25 cellular contexts compared by ENCODE assay signal in genomic region chr10:8360365-8360764, GRCh38.
DNase-seq lines count a peak whose midpoint lies in the region; ATAC-seq and TF ChIP-seq lines count a peak whose summit lies in the region.
"Had no signal": no experiment of that assay in that cellular context is flagged by ENCODE, and none has a peak within 500 bp of the region (broad histone marks: within the 10 kb centered on the region; RNA-seq: fewer than 3 reads in every experiment).

No MANE protein-coding gene starts in this region.

- H3K4me3 ChIP-seq in gastroesophageal sphincter, result no peak overlapping the region
- H3K4me3 ChIP-seq in aorta (ENCODE audit: low read length in 2 of 2), result no peak overlapping the region
- H3K4me3 ChIP-seq: MG63, psoas muscle, tibial artery had no signal

- H3K27ac ChIP-seq in gastroesophageal sphincter (no peak overlapping the region), aorta (ENCODE audit: low read depth in 1 of 2, low read length in 2 of 2) (no peak overlapping the region)
- H3K27ac ChIP-seq: brain microvascular endothelial cell, HL-60, neutrophil, psoas muscle, tibial artery had no signal

- TF ChIP-seq EP300 in gastroesophageal sphincter (IDR thresholded peaks at IDR 0.05), result no peak

- H3K4me3 Mint-ChIP-seq in activated T-cell treated with anti-CD3 and anti-CD28 coated beads, Interleukin-2, amount 50 U/mL, for 72 hours, result peak overlapping the region; percentile 4 to 59
- H3K4me3 Mint-ChIP-seq in activated T-cell treated with anti-CD3 and anti-CD28 coated beads, Interleukin-2, amount 50 U/mL, for 24 hours, result no peak overlapping the region
- H3K4me3 Mint-ChIP-seq in T-helper 2 cell treated with Interferon-gamma antibody and Interleukin-4, amounts not matched to agents 5 μg/mL and 100 μg/mL, for 36 hours, result peak overlapping the region; percentile 76
- H3K4me3 Mint-ChIP-seq in natural killer cell treated with Interleukin-12 subunit alpha and Interleukin-12 subunit beta and Interleukin-15 and Interleukin-18, amount 100 ng/mL, for 72 hours, result peak overlapping the region; percentile 62
- H3K4me3 Mint-ChIP-seq: activated naive CD8-positive, alpha-beta T cell treated with anti-CD3 and anti-CD28 coated beads, Interleukin-2, amount 10 ng/mL, durations not matched to agents 7 days and 5 days; CD14-positive monocyte had no signal

- H3K9me3 ChIP-seq in gastroesophageal sphincter (no peaks in the 10 kb centered on the region), aorta (ENCODE audit: control insufficient read depth, low read length) (peaks cover 2% of the 10 kb centered on the region)
- H3K9me3 ChIP-seq: MG63, neutrophil, psoas muscle, tibial artery had no signal

- H3K36me3 Mint-ChIP-seq in activated T-cell treated with anti-CD3 and anti-CD28 coated beads, Interleukin-2, amount 50 U/mL, for 72 hours (ENCODE audit: insufficient read depth in 2 of 2), result peaks cover 7 to 12% of the 10 kb centered on the region in 2 donors
- no peaks in the 10 kb centered on the region for H3K36me3 Mint-ChIP-seq in activated T-cell treated with anti-CD3 and anti-CD28 coated beads, Interleukin-2, amount 50 U/mL, for 24 hours (ENCODE audit: low read depth)
- H3K36me3 Mint-ChIP-seq in T-helper 2 cell treated with Interferon-gamma antibody and Interleukin-4, amounts not matched to agents 5 μg/mL and 100 μg/mL, for 36 hours (ENCODE audit: low read depth), result peaks cover 39% of the 10 kb centered on the region
- H3K36me3 Mint-ChIP-seq in natural killer cell treated with Interleukin-12 subunit alpha and Interleukin-12 subunit beta and Interleukin-15 and Interleukin-18, amount 100 ng/mL, for 72 hours, result no peaks in the 10 kb centered on the region
- H3K36me3 Mint-ChIP-seq: CD14-positive monocyte had no signal

- H3K36me3 ChIP-seq in gastroesophageal sphincter, result no peaks in the 10 kb centered on the region
- no peaks in the 10 kb centered on the region for H3K36me3 ChIP-seq in aorta (ENCODE audit: control insufficient read depth in 1 of 2, insufficient read depth in 2 of 2, low read length in 1 of 2)
- H3K36me3 ChIP-seq: brain microvascular endothelial cell, MG63, neutrophil, tibial artery had no signal

- H3K4me1 ChIP-seq in gastroesophageal sphincter, result no peaks in the 10 kb centered on the region
- no peaks in the 10 kb centered on the region for H3K4me1 ChIP-seq in aorta (ENCODE audit: control insufficient read depth in 1 of 2, insufficient read depth in 2 of 2, low read length in 2 of 2)
- H3K4me1 ChIP-seq: psoas muscle, tibial artery had no signal

- DNase-seq in activated T-cell treated with anti-CD3 and anti-CD28 coated beads, Interleukin-2, amount 50 U/mL, for 72 hours, result no peak
- no peak for DNase-seq in activated T-cell treated with anti-CD3 and anti-CD28 coated beads, Interleukin-2, amount 50 U/mL, for 24 hours
- peak; percentile 53 for DNase-seq in T-helper 2 cell treated with Interferon-gamma antibody and Interleukin-4, amounts not matched to agents 5 μg/mL and 100 μg/mL, for 36 hours (ENCODE audit: low spot score)
- no peak for DNase-seq in natural killer cell treated with Interleukin-12 subunit alpha and Interleukin-12 subunit beta and Interleukin-15 and Interleukin-18, amount 100 ng/mL, for 72 hours (ENCODE audit: low spot score)
- no peak for DNase-seq in aorta
- DNase-seq in NCI-H1930 (lab: John Stamatoyannopoulos, UW), result no peak
- DNase-seq: activated CD4-positive, alpha-beta T cell treated with anti-CD3 and anti-CD28 coated beads, Interleukin-2, amount 50 U/mL, for 1 hour; activated naive CD8-positive, alpha-beta T cell treated with anti-CD3 and anti-CD28 coated beads, Interleukin-2, amount 10 ng/mL, durations not matched to agents 7 days and 5 days; activated T-cell treated with anti-CD3 and anti-CD28 coated beads, Interleukin-2, amount 50 U/mL, for 1 hour; brain microvascular endothelial cell; cortex of kidney; DMS 273 treated with DMSO at 0.1 percent for 48 hours; MG63; NCI-H1436; NCI-H526; psoas muscle; stimulated activated CD4-positive, alpha-beta T cell treated with anti-CD3 and anti-CD28 coated beads, Interleukin-1b, Interleukin-23, amount 100 ng/mL, for 48 hours; stimulated activated naive CD4-positive, alpha-beta T cell; tibial artery had no signal

- peak overlapping the region; percentile 2 for H3K27ac Mint-ChIP-seq in activated T-cell treated with anti-CD3 and anti-CD28 coated beads, Interleukin-2, amount 50 U/mL, for 72 hours
- no peak overlapping the region for H3K27ac Mint-ChIP-seq in activated T-cell treated with anti-CD3 and anti-CD28 coated beads, Interleukin-2, amount 50 U/mL, for 24 hours
- H3K27ac Mint-ChIP-seq in T-helper 2 cell treated with Interferon-gamma antibody and Interleukin-4, amounts not matched to agents 5 μg/mL and 100 μg/mL, for 36 hours, result peak overlapping the region; percentile 93
- H3K27ac Mint-ChIP-seq in natural killer cell treated with Interleukin-12 subunit alpha and Interleukin-12 subunit beta and Interleukin-15 and Interleukin-18, amount 100 ng/mL, for 72 hours, result peak overlapping the region in 1 of 2 donors; percentile 26
- H3K27ac Mint-ChIP-seq: activated naive CD8-positive, alpha-beta T cell treated with anti-CD3 and anti-CD28 coated beads, Interleukin-2, amount 10 ng/mL, durations not matched to agents 7 days and 5 days; CD14-positive monocyte had no signal

- peak; percentile 48 to 58 for ATAC-seq in activated T-cell treated with anti-CD3 and anti-CD28 coated beads, Interleukin-2, amount 50 U/mL, for 72 hours (replicated peaks in 1 of 2)
- peak; percentile 65 for ATAC-seq in HG02852 (IDR thresholded peaks at IDR 0.05; ENCODE audit: unreplicated experiment)
- ATAC-seq in natural killer cell treated with Interleukin-12 subunit alpha and Interleukin-12 subunit beta and Interleukin-15 and Interleukin-18, amount 100 ng/mL, for 72 hours, result peak in 1 of 2 donors; percentile 61
- no peak for ATAC-seq in gastroesophageal sphincter
- ATAC-seq in aorta (ENCODE audit: low FRiP score), result no peak
- ATAC-seq: psoas muscle, Right ventricle myocardium inferior had no signal

- intact Hi-C loops in aorta (cut with DNase I), result no loop called here

- peaks cover 63% of the 10 kb centered on the region for H3K4me1 Mint-ChIP-seq in activated T-cell treated with anti-CD3 and anti-CD28 coated beads, Interleukin-2, amount 50 U/mL, for 72 hours (ENCODE audit: low read depth)
- H3K4me1 Mint-ChIP-seq in activated T-cell treated with anti-CD3 and anti-CD28 coated beads, Interleukin-2, amount 50 U/mL, for 24 hours (ENCODE audit: low read depth), result peaks cover 38% of the 10 kb centered on the region
- peaks cover 74% of the 10 kb centered on the region for H3K4me1 Mint-ChIP-seq in T-helper 2 cell treated with Interferon-gamma antibody and Interleukin-4, amounts not matched to agents 5 μg/mL and 100 μg/mL, for 36 hours (ENCODE audit: low read depth)
- H3K4me1 Mint-ChIP-seq in natural killer cell treated with Interleukin-12 subunit alpha and Interleukin-12 subunit beta and Interleukin-15 and Interleukin-18, amount 100 ng/mL, for 72 hours (ENCODE audit: low read depth in 2 of 2), result peaks cover 31% of the 10 kb centered on the region in 2 donors

- H3K27me3 Mint-ChIP-seq in activated T-cell treated with anti-CD3 and anti-CD28 coated beads, Interleukin-2, amount 50 U/mL, for 72 hours (ENCODE audit: low read depth), result peaks cover 17% of the 10 kb centered on the region
- no peaks in the 10 kb centered on the region for H3K27me3 Mint-ChIP-seq in activated T-cell treated with anti-CD3 and anti-CD28 coated beads, Interleukin-2, amount 50 U/mL, for 24 hours
- H3K27me3 Mint-ChIP-seq in T-helper 2 cell treated with Interferon-gamma antibody and Interleukin-4, amounts not matched to agents 5 μg/mL and 100 μg/mL, for 36 hours (ENCODE audit: low read depth), result no peaks in the 10 kb centered on the region
- peaks cover 0 to 11% of the 10 kb centered on the region in 2 donors for H3K27me3 Mint-ChIP-seq in natural killer cell treated with Interleukin-12 subunit alpha and Interleukin-12 subunit beta and Interleukin-15 and Interleukin-18, amount 100 ng/mL, for 72 hours

- TF ChIP-seq CTCF in gastroesophageal sphincter (IDR thresholded peaks at IDR 0.05), result no peak

- no peaks in the 10 kb centered on the region for H3K9me3 Mint-ChIP-seq in activated T-cell treated with anti-CD3 and anti-CD28 coated beads, Interleukin-2, amount 50 U/mL, for 72 hours
- H3K9me3 Mint-ChIP-seq in activated T-cell treated with anti-CD3 and anti-CD28 coated beads, Interleukin-2, amount 50 U/mL, for 24 hours, result no peaks in the 10 kb centered on the region
- H3K9me3 Mint-ChIP-seq in T-helper 2 cell treated with Interferon-gamma antibody and Interleukin-4, amounts not matched to agents 5 μg/mL and 100 μg/mL, for 36 hours, result peaks cover 9% of the 10 kb centered on the region
- H3K9me3 Mint-ChIP-seq in natural killer cell treated with Interleukin-12 subunit alpha and Interleukin-12 subunit beta and Interleukin-15 and Interleukin-18, amount 100 ng/mL, for 72 hours, result no peaks in the 10 kb centered on the region

- no peak for TF ChIP-seq POLR2A in gastroesophageal sphincter (IDR thresholded peaks at IDR 0.05)

- H3K27me3 ChIP-seq in gastroesophageal sphincter (peaks cover 21% of the 10 kb centered on the region), aorta (ENCODE audit: control insufficient read depth in 1 of 2, insufficient read depth in 2 of 2, low read length in 1 of 2) (peaks cover 0 to 1% of the 10 kb centered on the region in 2 donors)
- H3K27me3 ChIP-seq: brain microvascular endothelial cell, MG63, neutrophil, tibial artery had no signal

- 82 to 87% methylated on average over 3 to 7 of the region's 7 CpGs for WGBS in gastroesophageal sphincter (ENCODE audit: low coverage in 1 of 2), 2 donors
- 77 to 84% methylated on average over 7 of the region's 7 CpGs for WGBS in aorta, 2 donors

Comparison
In these comparisons a context has a peak if more than half of its experiments do, and no peak if none do; other contexts are left out.
1. ATAC-seq: peak in activated T-cell treated with anti-CD3 and anti-CD28 coated beads, Interleukin-2, amount 50 U/mL, for 72 hours (2 of 2) and HG02852 (single experiment); none in gastroesophageal sphincter (single experiment) and aorta (single experiment).